In genomic region chr20:47263080-47263479, GRCh38 we compare ENCODE assay signal across 16 cellular contexts.
A peak's percentile ranks its signal among the peaks of the same experiment; 100 is the strongest.
DNase-seq lines count a peak whose midpoint lies in the region; ATAC-seq and TF ChIP-seq lines count a peak whose summit lies in the region.
"Had no signal": no experiment of that assay in that cellular context is flagged by ENCODE, and none has a peak within 500 bp of the region (broad histone marks: within the 10 kb centered on the region; RNA-seq: fewer than 3 reads in every experiment).

No MANE protein-coding gene starts in this region.

- DNase-seq in GM12864 (ENCODE audit: low read depth) (no peak), OCI-LY7 (ENCODE audit: low spot score) (no peak), esophagus muscularis mucosa (ENCODE audit: extremely low spot score) (no peak), brain microvascular endothelial cell (no peak)
- no peak for DNase-seq in activated CD8-positive, alpha-beta memory T cell treated with anti-CD3 and anti-CD28 coated beads for 24 hours
- DNase-seq in stimulated activated CD4-positive, alpha-beta T cell treated with anti-CD3 and anti-CD28 coated beads, Interleukin-15, amount 100 ng/mL, for 24 hours, result no peak
- DNase-seq: activated CD4-positive, alpha-beta T cell treated with anti-CD3 and anti-CD28 coated beads for 48 hours; activated naive CD4-positive, alpha-beta T cell treated with anti-CD3 and anti-CD28 coated beads for 36 hours; COR-L47; erythroblast; mammary epithelial cell; stimulated activated CD4-positive, alpha-beta T cell treated with anti-CD3 and anti-CD28 coated beads, Interleukin-2, amount 100 ng/mL, for 48 hours had no signal

- intact Hi-C loops in OCI-LY7 (cut with micrococcal nuclease; ENCODE audit: unreplicated experiment), result loop anchor here (2.0 kb wide), 1 partner anchor 94 kb away; the partner anchor contains the start of gene ZMYND8
- intact Hi-C loops in esophagus muscularis mucosa (cut with DNase I), result no loop called here

- H3K79me2 ChIP-seq in OCI-LY7 (ENCODE audit: insufficient read depth, low read depth, low read length), result peaks cover 79% of the 10 kb centered on the region

- no peak overlapping the region; the same call in 1 of the 2 replicates for H2AFZ ChIP-seq in OCI-LY7 (ENCODE audit: low read length)

- peak overlapping the region; percentile 21 for H3K9ac ChIP-seq in skeletal muscle satellite cell (ENCODE audit: low read depth, low read length)

- peak overlapping the region; percentile 96 for H3K4me2 ChIP-seq in OCI-LY7 (ENCODE audit: low read length)
- no peak overlapping the region for H3K4me2 ChIP-seq in skeletal muscle satellite cell (ENCODE audit: low read length)

- H4K20me1 ChIP-seq in OCI-LY7 (ENCODE audit: insufficient read depth, low read length), result no peaks in the 10 kb centered on the region

- no TSS peak for BruUV-seq in OCI-LY7 (replicated peaks; lab: Mats Ljungman, UMichigan)

- in situ Hi-C loops in brain microvascular endothelial cell (cut with HindIII; ENCODE audit: low pct_ligation_motif_present, low sequenced_read_pairs), result no loop called here

- CTCF ChIA-PET in OCI-LY7 (lab: Charles Lee; ENCODE audit: unreplicated experiment), result interaction anchor here (0.9 to 2.6 kb wide), 2 partner anchors 8 to 74 kb away, joined by 3 to 11 read pairs; no protein-coding TSS in a partner anchor

- no peaks in the 10 kb centered on the region for H3K9me2 ChIP-seq in OCI-LY7 (ENCODE audit: insufficient read depth, low read length)

- no peak for TF ChIP-seq EP300 in esophagus muscularis mucosa (IDR thresholded peaks at IDR 0.05)

- no peak for TF ChIP-seq CTCF in GM12864 (IDR thresholded peaks at IDR 0.05; ENCODE audit: low read depth, low read length, missing control alignments)
- no peak for TF ChIP-seq CTCF in OCI-LY7 (conservative IDR thresholded peaks at IDR 0.05; ENCODE audit: low read length)
- no peak for TF ChIP-seq CTCF in esophagus muscularis mucosa (IDR thresholded peaks at IDR 0.05)
- TF ChIP-seq CTCF in brain microvascular endothelial cell (IDR thresholded peaks at IDR 0.05; ENCODE audit: low read depth, low read length, missing control alignments), result no peak

- H3K9me3 ChIP-seq in OCI-LY7 (ENCODE audit: low read length), result no peaks in the 10 kb centered on the region
- no peaks in the 10 kb centered on the region for H3K9me3 ChIP-seq in esophagus muscularis mucosa
- H3K9me3 ChIP-seq in skeletal muscle satellite cell (replicated peaks; ENCODE audit: low read length), result no peaks in the 10 kb centered on the region
- H3K9me3 ChIP-seq: heart left ventricle, thoracic aorta had no signal

- TF ChIP-seq POLR2A in esophagus muscularis mucosa (IDR thresholded peaks at IDR 0.05; ENCODE audit: low read depth), result no peak

- H3K27ac ChIP-seq in OCI-LY7 (ENCODE audit: low read depth, low read length, poor library complexity, severe bottlenecking), result peak overlapping the region; percentile 99
- H3K27ac ChIP-seq in esophagus muscularis mucosa (replicated peaks in 1 of 4), result peak overlapping the region in 3 of 4 donors; percentile 49 to 62 (median 61)
- no peak overlapping the region for H3K27ac ChIP-seq in brain microvascular endothelial cell

- H3K36me3 ChIP-seq in OCI-LY7 (ENCODE audit: insufficient read depth, low read length) (peaks cover 85% of the 10 kb centered on the region), esophagus muscularis mucosa (peaks cover 15 to 75% (median 48%) of the 10 kb centered on the region in 4 donors), skeletal muscle satellite cell (ENCODE audit: insufficient read depth, low read length) (peaks cover 71% of the 10 kb centered on the region), brain microvascular endothelial cell (replicated peaks) (peaks cover 56% of the 10 kb centered on the region)

- H3K27me3 ChIP-seq in esophagus muscularis mucosa, result no peaks in the 10 kb centered on the region
- H3K27me3 ChIP-seq in skeletal muscle satellite cell (ENCODE audit: control insufficient read depth, insufficient read depth, low read length), result no peaks in the 10 kb centered on the region
- no peaks in the 10 kb centered on the region for H3K27me3 ChIP-seq in brain microvascular endothelial cell (replicated peaks)
- H3K27me3 ChIP-seq: heart left ventricle had no signal

- 82% methylated on average over 3 of the region's 3 CpGs for whole genome bisulfite sequencing in esophagus muscularis mucosa

- no peak for ATAC-seq in HG02938 (IDR thresholded peaks at IDR 0.05; ENCODE audit: unreplicated experiment)

- POLR2A ChIA-PET in OCI-LY7 (lab: Charles Lee), result interaction anchor here (0.6 to 2.8 kb wide), 5 partner anchors 10 to 150 kb away, joined by 3 to 15 read pairs (median 7); partner anchors contain the start of gene ZMYND8

- H3K4me1 ChIP-seq in OCI-LY7 (ENCODE audit: insufficient read depth, low read length, poor library complexity, severe bottlenecking) (peaks cover 95% of the 10 kb centered on the region), esophagus muscularis mucosa (peaks cover 35 to 43% (median 40%) of the 10 kb centered on the region in 4 donors), skeletal muscle satellite cell (ENCODE audit: control insufficient read depth, insufficient read depth, low read length) (peaks cover 26% of the 10 kb centered on the region)

- H3K4me3 ChIP-seq in GM12864 (ENCODE audit: low read depth, low read length), result peak overlapping the region; percentile 40; the same call in 1 of the 2 replicates
- H3K4me3 ChIP-seq in OCI-LY7 (ENCODE audit: low read depth, low read length, poor library complexity, severe bottlenecking), result peak overlapping the region; percentile 62
- no peak overlapping the region for H3K4me3 ChIP-seq in esophagus muscularis mucosa
- no peak overlapping the region for H3K4me3 ChIP-seq in skeletal muscle satellite cell (ENCODE audit: low read length)
- no peak overlapping the region for H3K4me3 ChIP-seq in brain microvascular endothelial cell (ENCODE audit: low read depth, low read length)
- H3K4me3 ChIP-seq: heart left ventricle, thoracic aorta had no signal

Comparison
In these comparisons a context has a peak if more than half of its experiments do, and no peak if none do; other contexts are left out.
1. H3K4me3 ChIP-seq: peak in GM12864 (single experiment) and OCI-LY7 (single experiment); none in esophagus muscularis mucosa (0 of 4), skeletal muscle satellite cell (single experiment) and brain microvascular endothelial cell (single experiment).